In the genomic region with DNA sequence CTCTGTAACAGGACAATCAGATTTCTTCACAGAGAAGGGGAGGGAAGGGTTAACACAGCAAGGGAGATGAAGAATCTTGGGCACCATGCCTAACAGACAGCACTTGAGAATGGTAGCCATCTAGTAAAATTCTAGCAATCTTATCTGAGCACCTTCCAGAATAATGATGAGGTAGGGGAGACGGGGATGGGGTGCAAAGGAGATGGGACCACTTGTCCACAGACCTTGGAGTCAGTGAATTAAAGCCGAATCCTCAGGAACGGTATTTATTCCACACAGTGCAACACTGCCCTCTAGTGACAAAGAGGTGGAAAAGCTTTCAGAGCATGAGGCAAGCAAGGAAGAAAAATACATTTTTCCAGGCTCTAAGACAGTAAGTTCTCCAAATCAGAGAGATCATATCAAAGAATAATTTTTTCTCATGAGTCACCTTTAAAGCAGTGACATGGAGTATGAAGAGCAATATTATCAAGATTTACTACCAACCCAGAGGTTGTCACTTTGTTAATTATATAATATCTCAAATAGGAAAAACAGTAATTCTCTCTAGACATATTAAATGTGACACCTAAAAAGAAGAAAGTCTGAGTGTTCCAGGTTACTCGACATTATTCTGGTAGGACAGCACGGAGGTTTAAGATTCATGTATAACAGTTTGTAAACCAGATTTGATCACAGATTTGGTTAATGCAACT, we compare ENCODE assay signal across 8 cellular contexts. TPM values are rescaled to one million over a fixed set of nuclear protein-coding genes. Genes with fewer than 3 reads are reported as not detected.
DNase-seq lines count a peak whose midpoint lies in the region; ATAC-seq and TF ChIP-seq lines count a peak whose summit lies in the region.

No MANE protein-coding gene starts in this region.

- WGBS in liver, result 3% methylated on average over 5 of the region's 5 CpGs

- TF ChIP-seq CTCF in NB4 (IDR thresholded peaks at IDR 0.05; ENCODE audit: low read depth, low read length), result peak; percentile 82
- TF ChIP-seq CTCF in liver (IDR thresholded peaks at IDR 0.05; ENCODE audit: low read depth, low read length, missing input control), result peak; percentile 98
- peak; percentile 95 for TF ChIP-seq CTCF in type B pancreatic cell (conservative IDR thresholded peaks at IDR 0.05)

- peak; percentile 47 for ATAC-seq in GM18861 (IDR thresholded peaks at IDR 0.05; ENCODE audit: unreplicated experiment)
- peak; percentile 89 for ATAC-seq in SK-N-SH treated with all-trans-retinoic acid at 6 μM for 48 hours

- no peak overlapping the region for H3K9ac ChIP-seq in liver (ENCODE audit: low read depth in 1 of 2, low read length in 2 of 2)

- H3K4me1 Mint-ChIP-seq in type B pancreatic cell (ENCODE audit: unreplicated experiment), result peaks cover 12% of the 10 kb centered on the region

- no peak for TF ChIP-seq POLR2A in NB4 (IDR thresholded peaks at IDR 0.05; ENCODE audit: extremely low read depth, insufficient read length)

- H3K9me3 Mint-ChIP-seq in type B pancreatic cell, result no peaks in the 10 kb centered on the region

- no peaks in the 10 kb centered on the region for H3K36me3 Mint-ChIP-seq in type B pancreatic cell

- TF ChIP-seq RAD21 in liver (IDR thresholded peaks at IDR 0.05), result peak; percentile 96 to 97

- H3K27me3 Mint-ChIP-seq in type B pancreatic cell, result no peaks in the 10 kb centered on the region

- DNase-seq in CMK (ENCODE audit: low read depth) (peak; percentile 25), NB4 (ENCODE audit: low read depth) (peak; percentile 73), dermis blood vessel endothelial cell (peak; percentile 78), type B pancreatic cell (ENCODE audit: extremely low spot score, unreplicated experiment) (no peak), islet precursor cell (no peak)

- H3K4me3 ChIP-seq in NB4 (ENCODE audit: low read depth, low read length), result no peak overlapping the region
- no peak overlapping the region for H3K4me3 ChIP-seq in liver (ENCODE audit: low read depth in 1 of 3, low read length in 3 of 3)

- no peaks in the 10 kb centered on the region for H3K27me3 ChIP-seq in liver (ENCODE audit: control insufficient read depth in 4 of 4, insufficient read depth in 4 of 4, low read length in 3 of 4)

- no peaks in the 10 kb centered on the region for H3K36me3 ChIP-seq in liver (ENCODE audit: control insufficient read depth in 4 of 4, insufficient read depth in 3 of 4, low read depth in 1 of 4, low read length in 3 of 4)

- H3K4me1 ChIP-seq in liver (ENCODE audit: control insufficient read depth in 4 of 4, insufficient read depth in 4 of 4, low read length in 3 of 4), result no peaks in the 10 kb centered on the region

- H3K27ac Mint-ChIP-seq in type B pancreatic cell, result no peak overlapping the region

- H3K4me3 Mint-ChIP-seq in type B pancreatic cell, result no peak overlapping the region

- H3K27ac ChIP-seq in liver (ENCODE audit: low read depth in 1 of 2, low read length in 2 of 2), result no peak overlapping the region

- H3K9me3 ChIP-seq in liver (ENCODE audit: control insufficient read depth in 4 of 4, low read length in 3 of 4), result no peaks in the 10 kb centered on the region

TF ChIP-seq in SK-N-SH treated with all-trans-retinoic acid at 6 μM for 48 hours, 23 proteins besides CTCF, POLR2A, EP300 and RAD21 (continues in another document):
- TF ChIP-seq CREB5 (CRISPR knock-in tag; IDR thresholded peaks at IDR 0.05; ENCODE audit: low read depth), result no peak
- TF ChIP-seq BACH2 (CRISPR knock-in tag; IDR thresholded peaks at IDR 0.05; ENCODE audit: borderline replicate concordance), result no peak
- TF ChIP-seq, protein P1, sequence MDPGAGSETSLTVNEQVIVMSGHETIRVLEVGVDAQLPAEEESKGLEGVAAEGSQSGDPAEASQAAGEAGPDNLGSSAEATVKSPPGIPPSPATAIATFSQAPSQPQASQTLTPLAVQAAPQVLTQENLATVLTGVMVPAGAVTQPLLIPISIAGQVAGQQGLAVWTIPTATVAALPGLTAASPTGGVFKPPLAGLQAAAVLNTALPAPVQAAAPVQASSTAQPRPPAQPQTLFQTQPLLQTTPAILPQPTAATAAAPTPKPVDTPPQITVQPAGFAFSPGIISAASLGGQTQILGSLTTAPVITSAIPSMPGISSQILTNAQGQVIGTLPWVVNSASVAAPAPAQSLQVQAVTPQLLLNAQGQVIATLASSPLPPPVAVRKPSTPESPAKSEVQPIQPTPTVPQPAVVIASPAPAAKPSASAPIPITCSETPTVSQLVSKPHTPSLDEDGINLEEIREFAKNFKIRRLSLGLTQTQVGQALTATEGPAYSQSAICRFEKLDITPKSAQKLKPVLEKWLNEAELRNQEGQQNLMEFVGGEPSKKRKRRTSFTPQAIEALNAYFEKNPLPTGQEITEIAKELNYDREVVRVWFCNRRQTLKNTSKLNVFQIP (CRISPR knock-in tag; IDR thresholded peaks at IDR 0.05; ENCODE audit: borderline replicate concordance, low read depth), result no peak
- no peak for TF ChIP-seq SNAI2 (CRISPR knock-in tag; IDR thresholded peaks at IDR 0.05)
- TF ChIP-seq PPARA (CRISPR knock-in tag; IDR thresholded peaks at IDR 0.05; ENCODE audit: borderline replicate concordance), result no peak
- TF ChIP-seq ISL1 (CRISPR knock-in tag; IDR thresholded peaks at IDR 0.05), result no peak
- no peak for TF ChIP-seq ZFP30 (CRISPR knock-in tag; IDR thresholded peaks at IDR 0.05)
- no peak for TF ChIP-seq ZNF70 (CRISPR knock-in tag; IDR thresholded peaks at IDR 0.05)
- no peak for TF ChIP-seq ZC3H10 (CRISPR knock-in tag; IDR thresholded peaks at IDR 0.05)
- no peak for TF ChIP-seq ZFP3 (CRISPR knock-in tag; IDR thresholded peaks at IDR 0.05)
- no peak for TF ChIP-seq OSR1 (CRISPR knock-in tag; IDR thresholded peaks at IDR 0.05)
- TF ChIP-seq CSDC2 (CRISPR knock-in tag; IDR thresholded peaks at IDR 0.05), result no peak
- no peak for TF ChIP-seq GLIS3 (CRISPR knock-in tag; IDR thresholded peaks at IDR 0.05)

TF ChIP-seq in liver, 16 proteins besides CTCF, POLR2A, EP300 and RAD21:
- TF ChIP-seq TAF1 (conservative IDR thresholded peaks at IDR 0.05) (no peak), HNF4G (IDR thresholded peaks at IDR 0.05) (no peak), GABPA (IDR thresholded peaks at IDR 0.05 in 1 of 2, conservative IDR thresholded peaks at IDR 0.05 in 1 of 2) (no peak)

RNA-seq across cellular contexts. Expression of gene LPAR3, which starts 43.3 kb away (rescaled TPM):
- total RNA-seq in dermis blood vessel endothelial cell (0.17 TPM in 1 of 2 replicates, not detected in the other), liver (under 1 TPM in 1 of 2 donors, not detected in 1; 0.56 TPM), type B pancreatic cell (ENCODE audit: low replicate concordance) (3.7 and 6.4 TPM in 2 replicates)
- not detected for polyA plus RNA-seq in liver

Comparison
In these comparisons a context has a peak if more than half of its experiments do, and no peak if none do; other contexts are left out.
1. DNase-seq: peak in CMK (single experiment), NB4 (single experiment) and dermis blood vessel endothelial cell (single experiment); none in type B pancreatic cell (single experiment) and islet precursor cell (single experiment).
2. Peak in every context shown above with its lines, with median percentiles within 50 percentile points of each other: CTCF ChIP-seq.